Comparison of ENCODE assay signal across 15 cellular contexts in genomic region chr6:16108996-16109658, GRCh38. TPM values are rescaled to one million over a fixed set of nuclear protein-coding genes. Genes with fewer than 3 reads are reported as not detected.
A peak's percentile ranks its signal among the peaks of the same experiment; 100 is the strongest.
DNase-seq lines count a peak whose midpoint lies in the region; ATAC-seq and TF ChIP-seq lines count a peak whose summit lies in the region.
"Had no signal": no experiment of that assay in that cellular context is flagged by ENCODE, and none has a peak within 500 bp of the region (broad histone marks: within the 10 kb centered on the region; RNA-seq: fewer than 3 reads in every experiment).

No MANE protein-coding gene starts in this region.

- peak overlapping the region in 2 of 3 donors; percentile 54 to 62 for H3K9ac ChIP-seq in skeletal muscle tissue (ENCODE audit: low read depth in 1 of 3, low read length in 3 of 3)

- intact Hi-C loops in head of caudate nucleus (cut with DNase I): no loop called here

- peak overlapping the region; percentile 26 for H3K4me2 ChIP-seq in hepatocyte

- H3K9me3 ChIP-seq in hepatocyte (ENCODE audit: low read depth) (no peaks in the 10 kb centered on the region), skeletal muscle tissue (ENCODE audit: control insufficient read depth in 3 of 3, low read length in 3 of 3) (no peaks in the 10 kb centered on the region)
- H3K9me3 ChIP-seq: vagina had no signal

- TF ChIP-seq CTCF in hepatocyte (IDR thresholded peaks at IDR 0.05; ENCODE audit: poor library complexity): no peak

- WGBS in hepatocyte (ENCODE audit: low lambda C conversion rate, missing lambda C conversion rate): 59% methylated on average over 5 of the region's 5 CpGs

- peak; percentile 24 for DNase-seq in DMS 273 treated with DMSO at 0.1 percent for 48 hours (lab: John Stamatoyannopoulos, UW)
- peak; percentile 78 for DNase-seq in amniotic epithelial cell (ENCODE audit: low read depth)
- DNase-seq in hepatocyte (ENCODE audit: low spot score): peak; percentile 48
- no peak for DNase-seq in NCI-H128 (lab: John Stamatoyannopoulos, UW; ENCODE audit: unreplicated experiment)
- no peak for DNase-seq in head of caudate nucleus
- no peak for DNase-seq in activated CD8-positive, alpha-beta memory T cell treated with anti-CD3 and anti-CD28 coated beads, Interleukin-2, amount 50 U/mL, for 4 hours
- DNase-seq: activated CD4-positive, CD25-positive, alpha-beta regulatory T cell treated with anti-CD3 and anti-CD28 coated beads, Interleukin-2, amount 50 U/mL, for 72 hours; activated T-cell treated with anti-CD3 and anti-CD28 coated beads for 4 hours; effector CD4-positive, alpha-beta T cell; NCI-H2107; nucleus accumbens; stimulated activated CD4-positive, alpha-beta T cell treated with anti-CD3 and anti-CD28 coated beads, Interleukin-15, amount 100 ng/mL, for 24 hours had no signal

- no peaks in the 10 kb centered on the region for H3K9me2 ChIP-seq in hepatocyte (replicated peaks; ENCODE audit: insufficient read depth)

- H3K36me3 ChIP-seq in hepatocyte (replicated peaks; ENCODE audit: insufficient read depth, low read depth): no peaks in the 10 kb centered on the region
- no peaks in the 10 kb centered on the region for H3K36me3 ChIP-seq in skeletal muscle tissue (ENCODE audit: control insufficient read depth in 3 of 3, insufficient read depth in 3 of 3, low read length in 3 of 3)
- H3K36me3 ChIP-seq: vagina had no signal

- H4K20me1 ChIP-seq in hepatocyte (ENCODE audit: insufficient read depth, poor library complexity, severe bottlenecking): no peaks in the 10 kb centered on the region

- ATAC-seq in HG03045 (IDR thresholded peaks at IDR 0.05; ENCODE audit: unreplicated experiment): no peak

- H3K4me3 ChIP-seq in hepatocyte: no peak overlapping the region
- peak overlapping the region in 1 of 3 donors; percentile 36 for H3K4me3 ChIP-seq in skeletal muscle tissue (ENCODE audit: low read length in 3 of 3)
- H3K4me3 ChIP-seq: vagina had no signal

- no peak overlapping the region for H2AFZ ChIP-seq in hepatocyte

- H3K27ac ChIP-seq in hepatocyte (peak overlapping the region; percentile 75), skeletal muscle tissue (ENCODE audit: low read depth, low read length) (peak overlapping the region; percentile 65)
- H3K27ac ChIP-seq: vagina had no signal

- no peaks in the 10 kb centered on the region for H3K27me3 ChIP-seq in hepatocyte
- no peaks in the 10 kb centered on the region for H3K27me3 ChIP-seq in skeletal muscle tissue (ENCODE audit: control insufficient read depth in 3 of 3, insufficient read depth in 3 of 3, low read length in 3 of 3)
- H3K27me3 ChIP-seq: vagina had no signal

- no peaks in the 10 kb centered on the region for H3K79me2 ChIP-seq in hepatocyte

- peaks cover 26% of the 10 kb centered on the region for H3K4me1 ChIP-seq in hepatocyte (ENCODE audit: insufficient read depth)
- H3K4me1 ChIP-seq in skeletal muscle tissue (ENCODE audit: control insufficient read depth in 3 of 3, insufficient read depth in 3 of 3, low read length in 3 of 3): peaks cover 43 to 47% (median 45%) of the 10 kb centered on the region in 3 donors

RNA-seq across cellular contexts. Expression of gene MYLIP, which starts 19.8 kb away (rescaled TPM):
- total RNA-seq in hepatocyte (69.4 and 76.0 TPM in 2 replicates), skeletal muscle tissue (95.5 TPM)
- 85.7 and 86.5 TPM in 2 replicates for polyA plus RNA-seq in hepatocyte

Comparison
In these comparisons a context has a peak if more than half of its experiments do, and no peak if none do; other contexts are left out.
1. DNase-seq: peak in DMS 273 treated with DMSO at 0.1 percent for 48 hours (single experiment), amniotic epithelial cell (single experiment) and hepatocyte (single experiment); none in NCI-H128 (single experiment), head of caudate nucleus (0 of 42) and activated CD8-positive, alpha-beta memory T cell treated with anti-CD3 and anti-CD28 coated beads, Interleukin-2, amount 50 U/mL, for 4 hours (single experiment).